ENCODE assay signal across 2 cellular contexts in genomic region chr19:41599175-41599966, GRCh38.
TF ChIP-seq lines count a peak whose summit lies in the region.

No MANE protein-coding gene starts in this region.

TF ChIP-seq in A549, 52 proteins besides CTCF, POLR2A, EP300 and RAD21 (continued from another document):
- no peak for TF ChIP-seq ATOH8 (CRISPR knock-in tag; IDR thresholded peaks at IDR 0.05; ENCODE audit: low read depth)
- no peak for TF ChIP-seq CBX8 (IDR thresholded peaks at IDR 0.05)
- no peak for TF ChIP-seq RFX5 (IDR thresholded peaks at IDR 0.05)
- no peak for TF ChIP-seq RARB (CRISPR knock-in tag; IDR thresholded peaks at IDR 0.05)
- no peak for TF ChIP-seq SMC3 (IDR thresholded peaks at IDR 0.05)
- no peak for TF ChIP-seq CBX2 (IDR thresholded peaks at IDR 0.05; ENCODE audit: borderline replicate concordance, low read depth)
- TF ChIP-seq MAZ (IDR thresholded peaks at IDR 0.05; ENCODE audit: borderline replicate concordance, low read depth, low read length): no peak
- TF ChIP-seq KDM1A (IDR thresholded peaks at IDR 0.05; ENCODE audit: low read depth): no peak
- TF ChIP-seq JUN (IDR thresholded peaks at IDR 0.05): no peak
- no peak for TF ChIP-seq MAFK (IDR thresholded peaks at IDR 0.05; ENCODE audit: partially characterized antibody)
- no peak for TF ChIP-seq PBX3 (IDR thresholded peaks at IDR 0.05)
- TF ChIP-seq KDM5A (IDR thresholded peaks at IDR 0.05): no peak
- TF ChIP-seq RNF2 (IDR thresholded peaks at IDR 0.05; ENCODE audit: borderline replicate concordance, low read depth): no peak
- no peak for TF ChIP-seq E2F6 (IDR thresholded peaks at IDR 0.05; ENCODE audit: borderline replicate concordance, low read depth)

TF ChIP-seq in GM23338, 12 proteins besides CTCF, POLR2A, EP300 and RAD21 (continued from another document):
- no peak for TF ChIP-seq REST (IDR thresholded peaks at IDR 0.05; ENCODE audit: unreplicated experiment)
- no peak for TF ChIP-seq CREB1 (CRISPR knock-in tag; IDR thresholded peaks at IDR 0.05; ENCODE audit: low read depth)
